ENCODE assay signal across 14 cellular contexts in genomic region chr4:94570558-94570957, GRCh38.
"Had no signal": no experiment of that assay in that cellular context is flagged by ENCODE, and none has a peak within 500 bp of the region (broad histone marks: within the 10 kb centered on the region; RNA-seq: fewer than 3 reads in every experiment).

No MANE protein-coding gene starts in this region.

- H3K4me3 ChIP-seq: hepatocyte, spleen had no signal

- H3K4me3 Mint-ChIP-seq: activated CD8-positive, alpha-beta memory T cell treated with anti-CD3 and anti-CD28 coated beads, Interleukin-2, amount 10 ng/mL, durations not matched to agents 7 days and 5 days; activated naive CD8-positive, alpha-beta T cell; activated T-cell treated with anti-CD3 and anti-CD28 coated beads, Interleukin-2, amount 50 U/mL, for 24 hours; mesothelial cell of epicardium; stimulated activated naive B cell treated with anti-CD40 and anti-IgM and Interleukin-4, amounts not matched to agents 10 μg/mL and 1 μg/mL and 100 μg/mL, for 72 hours had no signal

- H3K36me3 Mint-ChIP-seq: activated CD8-positive, alpha-beta memory T cell treated with anti-CD3 and anti-CD28 coated beads, Interleukin-2, amount 10 ng/mL, durations not matched to agents 7 days and 5 days had no signal

- H3K27me3 Mint-ChIP-seq: activated CD8-positive, alpha-beta memory T cell treated with anti-CD3 and anti-CD28 coated beads, Interleukin-2, amount 10 ng/mL, durations not matched to agents 7 days and 5 days; activated naive CD8-positive, alpha-beta T cell; activated T-cell treated with anti-CD3 and anti-CD28 coated beads, Interleukin-2, amount 50 U/mL, for 24 hours; stimulated activated naive B cell treated with anti-CD40 and anti-IgM and Interleukin-4, amounts not matched to agents 10 μg/mL and 1 μg/mL and 100 μg/mL, for 72 hours had no signal

- ATAC-seq: activated CD8-positive, alpha-beta memory T cell treated with anti-CD3 and anti-CD28 coated beads, Interleukin-2, amount 10 ng/mL, durations not matched to agents 7 days and 5 days; stimulated activated naive B cell treated with anti-CD40 and anti-IgM and Interleukin-4, amounts not matched to agents 10 μg/mL and 1 μg/mL and 100 μg/mL, for 72 hours had no signal

- H3K9me3 Mint-ChIP-seq: activated T-cell treated with anti-CD3 and anti-CD28 coated beads, Interleukin-2, amount 50 U/mL, for 24 hours; mesothelial cell of epicardium had no signal

- H3K27me3 ChIP-seq: hepatocyte, spleen had no signal

- H3K27ac ChIP-seq: hepatocyte, spleen had no signal

- DNase-seq: activated CD4-positive, alpha-beta T cell treated with anti-CD3 and anti-CD28 coated beads for 1 hour; activated CD4-positive, alpha-beta T cell treated with anti-CD3 and anti-CD28 coated beads, Interleukin-2, amount 50 U/mL, for 48 hours; activated CD8-positive, alpha-beta memory T cell treated with anti-CD3 and anti-CD28 coated beads, Interleukin-2, amount 10 ng/mL, durations not matched to agents 7 days and 5 days; activated effector memory CD4-positive, alpha-beta T cell treated with anti-CD3 and anti-CD28 coated beads, Interleukin-2, amount 50 U/mL, for 16 hours; activated T-cell treated with anti-CD3 and anti-CD28 coated beads, Interleukin-2, amount 50 U/mL, for 24 hours; kidney; right cardiac atrium; spleen; stimulated activated CD4-positive, alpha-beta T cell treated with anti-CD3 and anti-CD28 coated beads, Interleukin-1b, Interleukin-23, amount 100 ng/mL, for 48 hours; stimulated activated naive B cell treated with anti-CD40 and anti-IgM and Interleukin-4, amounts not matched to agents 10 μg/mL and 1 μg/mL and 100 μg/mL, for 72 hours; trophoblast cell had no signal

- H3K27ac Mint-ChIP-seq: activated CD8-positive, alpha-beta memory T cell treated with anti-CD3 and anti-CD28 coated beads, Interleukin-2, amount 10 ng/mL, durations not matched to agents 7 days and 5 days; activated naive CD8-positive, alpha-beta T cell; activated T-cell treated with anti-CD3 and anti-CD28 coated beads, Interleukin-2, amount 50 U/mL, for 24 hours; mesothelial cell of epicardium; stimulated activated naive B cell treated with anti-CD40 and anti-IgM and Interleukin-4, amounts not matched to agents 10 μg/mL and 1 μg/mL and 100 μg/mL, for 72 hours had no signal

- H3K9me3 ChIP-seq: spleen had no signal

- H3K4me1 Mint-ChIP-seq: mesothelial cell of epicardium had no signal
